1 cellular context compared by ENCODE assay signal in genomic region chr19:58572818-58573657, GRCh38.
TF ChIP-seq lines count a peak whose summit lies in the region.

Gene MZF1, minus strand, starts transcription at chr19:58573335. Its CDS starts 1,946 bp downstream, at chr19:58571389.

TF ChIP-seq in K562, 482 proteins besides CTCF, POLR2A, EP300 and RAD21 (continued from another document and continues in another):
- TF ChIP-seq ZBTB2 (IDR thresholded peaks at IDR 0.05) (peak; percentile 93), ZBTB43 (CRISPR knock-in tag; IDR thresholded peaks at IDR 0.05) (peak; percentile 67; the same call in 1 of the 2 replicates), CREB3 (tag; conservative IDR thresholded peaks at IDR 0.05; ENCODE audit: low read depth) (no peak), ZNF511 (CRISPR knock-in tag; IDR thresholded peaks at IDR 0.05) (peak; percentile 94), RBM14 (IDR thresholded peaks at IDR 0.05; ENCODE audit: borderline replicate concordance, insufficient read depth, low read depth, low read length) (no peak), ZNF766 (CRISPR knock-in tag; conservative IDR thresholded peaks at IDR 0.05) (0 out of 2 replicates have a peak, but pooled peaks have one; percentile 10), CEBPB (tag; IDR thresholded peaks at IDR 0.05) (no peak), RNF2 (IDR thresholded peaks at IDR 0.05) (peak; percentile 75), TAF1 (IDR thresholded peaks at IDR 0.05; ENCODE audit: control insufficient read depth, extremely low read depth, insufficient read depth, low read length, severe bottlenecking) (peak; percentile 38), NFXL1 (CRISPR knock-in tag; IDR thresholded peaks at IDR 0.05) (no peak), NR2C2 (CRISPR knock-in tag; IDR thresholded peaks at IDR 0.05) (no peak; the same call in 1 of the 2 replicates), NR2C2 (tag; IDR thresholded peaks at IDR 0.05) (peak; percentile 78), TFAP4 (CRISPR knock-in tag; IDR thresholded peaks at IDR 0.05; ENCODE audit: borderline replicate concordance) (peak; percentile 80), UBTF (IDR thresholded peaks at IDR 0.05; ENCODE audit: borderline replicate concordance in 1 of 2, low read depth in 2 of 2, low read length in 2 of 2) (no peak), ZMIZ1 (IDR thresholded peaks at IDR 0.05; ENCODE audit: low read depth in 2 of 2, low read length in 2 of 2) (no peak), RUNX1 (IDR thresholded peaks at IDR 0.05; ENCODE audit: low read depth) (0 out of 2 replicates have a peak, but pooled peaks have one; percentile 19), NCOA4 (IDR thresholded peaks at IDR 0.05; ENCODE audit: partially characterized antibody) (no peak), HDAC6 (IDR thresholded peaks at IDR 0.05; ENCODE audit: low read depth, low read length) (no peak), YBX1 (IDR thresholded peaks at IDR 0.05) (no peak), ZNF280B (CRISPR knock-in tag; IDR thresholded peaks at IDR 0.05) (no peak), SMAD1 (IDR thresholded peaks at IDR 0.05; ENCODE audit: low read depth, low read length, partially characterized antibody) (no peak), TCF7 (IDR thresholded peaks at IDR 0.05; ENCODE audit: borderline replicate concordance) (0 out of 2 replicates have a peak, but pooled peaks have one; percentile 36), E4F1 (CRISPR knock-in tag; IDR thresholded peaks at IDR 0.05; ENCODE audit: borderline replicate concordance) (peak; percentile 95), SAFB (IDR thresholded peaks at IDR 0.05; ENCODE audit: borderline replicate concordance, low read depth, low read length) (no peak), MCM3 (IDR thresholded peaks at IDR 0.05) (no peak), MAZ (CRISPR knock-in tag; conservative IDR thresholded peaks at IDR 0.05 in 1 of 2, IDR thresholded peaks at IDR 0.05 in 1 of 2) (peak; percentile 75 to 90), KHSRP (IDR thresholded peaks at IDR 0.05) (peak; percentile 82), BRF1 (IDR thresholded peaks at IDR 0.05; ENCODE audit: borderline replicate concordance, extremely low read depth, insufficient read length) (no peak), ZNF282 (CRISPR knock-in tag; IDR thresholded peaks at IDR 0.05) (no peak), FOXJ2 (tag; IDR thresholded peaks at IDR 0.05) (peak; percentile 98), TEAD1 (CRISPR knock-in tag; IDR thresholded peaks at IDR 0.05) (peak in 1 of 2 experiments; percentile 61; a peak in 1 of 4 replicates), ZNF140 (CRISPR knock-in tag; IDR thresholded peaks at IDR 0.05) (no peak), NR4A1 (CRISPR knock-in tag; IDR thresholded peaks at IDR 0.05) (no peak), NR4A1 (tag; IDR thresholded peaks at IDR 0.05) (no peak), ATF4 (CRISPR knock-in tag; IDR thresholded peaks at IDR 0.05) (peak; percentile 55), CHD2 (IDR thresholded peaks at IDR 0.05; ENCODE audit: low read depth, low read length) (peak; percentile 72; the same call in 1 of the 2 replicates), SIN3A (IDR thresholded peaks at IDR 0.05; ENCODE audit: borderline replicate concordance in 2 of 2, control insufficient read depth in 1 of 2, low read depth in 2 of 2, low read length in 2 of 2) (no peak; a peak in 2 of 4 replicates), NR3C1 (CRISPR knock-in tag; IDR thresholded peaks at IDR 0.05) (no peak), XRCC3 (IDR thresholded peaks at IDR 0.05) (no peak), IRF1 (CRISPR knock-in tag; IDR thresholded peaks at IDR 0.05; ENCODE audit: borderline replicate concordance) (no peak), ZNF174 (CRISPR knock-in tag; IDR thresholded peaks at IDR 0.05) (no peak), NFRKB (IDR thresholded peaks at IDR 0.05; ENCODE audit: low read depth) (peak; percentile 92), ZNF551 (CRISPR knock-in tag; IDR thresholded peaks at IDR 0.05) (no peak), PHF20 (IDR thresholded peaks at IDR 0.05; ENCODE audit: partially characterized antibody) (peak; percentile 77)
